In the genomic region with DNA sequence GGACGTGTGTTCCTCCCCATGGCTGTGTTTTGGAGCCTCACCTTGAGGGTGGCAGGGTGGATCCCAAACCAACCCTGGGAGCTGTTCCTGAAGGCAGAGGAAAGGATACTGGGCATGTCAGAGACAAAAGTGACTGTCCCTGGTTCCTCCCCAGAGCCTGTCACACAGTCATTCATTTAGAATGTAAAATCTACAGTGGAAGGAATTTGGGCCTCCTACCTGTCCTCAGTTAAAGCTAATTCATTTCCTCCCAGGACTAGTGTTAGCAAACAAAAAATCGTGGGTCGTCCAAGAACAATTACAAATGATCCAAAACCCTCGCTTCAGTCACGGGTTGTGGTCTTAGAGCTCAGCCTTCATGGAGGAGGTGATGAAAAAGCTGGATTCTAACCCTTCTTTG, we compare ENCODE assay signal across 12 cellular contexts.
"Had no signal": no experiment of that assay in that cellular context is flagged by ENCODE, and none has a peak within 500 bp of the region (broad histone marks: within the 10 kb centered on the region; RNA-seq: fewer than 3 reads in every experiment).

No MANE protein-coding gene starts in this region.

- FAIRE-seq: astrocyte, pancreas had no signal

- H3K4me3 Mint-ChIP-seq: activated CD4-positive, alpha-beta T cell treated with anti-CD3 and anti-CD28 coated beads, Interleukin-2, amount 10 ng/mL, durations not matched to agents 7 days and 5 days; activated T-helper 17 cell treated with anti-CD3 and anti-CD28 coated beads, Interleukin-2, amount 50 U/mL, for 72 hours; stimulated activated effector memory CD8-positive, alpha-beta T cell treated with anti-CD3 and anti-CD28 coated beads, Interleukin-12 subunit alpha, Interleukin-12 subunit beta, amount 100 ng/mL, for 72 hours; T-helper 2 cell treated with Interferon-gamma antibody and Interleukin-4, amounts not matched to agents 5 μg/mL and 100 μg/mL, for 36 hours had no signal

- H3K4me1 ChIP-seq: esophagus squamous epithelium, pancreas, thyroid gland, vagina had no signal

- H3K27ac ChIP-seq: esophagus squamous epithelium, pancreas, thyroid gland, vagina had no signal

- ATAC-seq: activated T-helper 17 cell treated with anti-CD3 and anti-CD28 coated beads, Interleukin-2, amount 50 U/mL, for 72 hours; pancreas; stimulated activated effector memory CD8-positive, alpha-beta T cell treated with anti-CD3 and anti-CD28 coated beads, Interleukin-12 subunit alpha, Interleukin-12 subunit beta, amount 100 ng/mL, for 72 hours had no signal

- H3K27me3 Mint-ChIP-seq: activated CD4-positive, alpha-beta T cell treated with anti-CD3 and anti-CD28 coated beads, Interleukin-2, amount 10 ng/mL, durations not matched to agents 7 days and 5 days; activated T-helper 17 cell treated with anti-CD3 and anti-CD28 coated beads, Interleukin-2, amount 50 U/mL, for 72 hours had no signal

- H3K27me3 ChIP-seq: pancreas, thyroid gland, vagina had no signal

- H3K27ac Mint-ChIP-seq: activated CD4-positive, alpha-beta T cell treated with anti-CD3 and anti-CD28 coated beads, Interleukin-2, amount 10 ng/mL, durations not matched to agents 7 days and 5 days; activated T-helper 17 cell treated with anti-CD3 and anti-CD28 coated beads, Interleukin-2, amount 50 U/mL, for 72 hours; stimulated activated effector memory CD8-positive, alpha-beta T cell treated with anti-CD3 and anti-CD28 coated beads, Interleukin-12 subunit alpha, Interleukin-12 subunit beta, amount 100 ng/mL, for 72 hours; T-helper 2 cell treated with Interferon-gamma antibody and Interleukin-4, amounts not matched to agents 5 μg/mL and 100 μg/mL, for 36 hours had no signal

- H3K4me1 Mint-ChIP-seq: activated T-helper 17 cell treated with anti-CD3 and anti-CD28 coated beads, Interleukin-2, amount 50 U/mL, for 72 hours had no signal

- H3K4me3 ChIP-seq: esophagus squamous epithelium, pancreas, thyroid gland, vagina had no signal

- H3K36me3 Mint-ChIP-seq: stimulated activated effector memory CD8-positive, alpha-beta T cell treated with anti-CD3 and anti-CD28 coated beads, Interleukin-12 subunit alpha, Interleukin-12 subunit beta, amount 100 ng/mL, for 72 hours had no signal

- H3K9me3 ChIP-seq: esophagus squamous epithelium, pancreas, thyroid gland, vagina had no signal

- H3K9me3 Mint-ChIP-seq: activated CD4-positive, alpha-beta T cell treated with anti-CD3 and anti-CD28 coated beads, Interleukin-2, amount 10 ng/mL, durations not matched to agents 7 days and 5 days; activated T-helper 17 cell treated with anti-CD3 and anti-CD28 coated beads, Interleukin-2, amount 50 U/mL, for 72 hours; stimulated activated effector memory CD8-positive, alpha-beta T cell treated with anti-CD3 and anti-CD28 coated beads, Interleukin-12 subunit alpha, Interleukin-12 subunit beta, amount 100 ng/mL, for 72 hours; T-helper 2 cell treated with Interferon-gamma antibody and Interleukin-4, amounts not matched to agents 5 μg/mL and 100 μg/mL, for 36 hours had no signal

- DNase-seq: activated CD4-positive, alpha-beta T cell treated with anti-CD3 and anti-CD28 coated beads, Interleukin-2, amount 10 ng/mL, durations not matched to agents 7 days and 5 days; activated naive CD4-positive, alpha-beta T cell treated with Interleukin-2 at 50 U/mL for 16 hours; esophagus squamous epithelium; glutamatergic neuron; kidney glomerular epithelial cell; pancreas; thyroid gland had no signal

- H3K36me3 ChIP-seq: esophagus squamous epithelium, pancreas, thyroid gland, vagina had no signal
